30 cellular contexts compared by ENCODE assay signal in genomic region chr2:100269889-100270288, GRCh38. TPM values are rescaled to one million over a fixed set of nuclear protein-coding genes. Genes with fewer than 3 reads are reported as not detected.
DNase-seq lines count a peak whose midpoint lies in the region; ATAC-seq and TF ChIP-seq lines count a peak whose summit lies in the region.
"Had no signal": no experiment of that assay in that cellular context is flagged by ENCODE, and none has a peak within 500 bp of the region (broad histone marks: within the 10 kb centered on the region; RNA-seq: fewer than 3 reads in every experiment).

No MANE protein-coding gene starts in this region.

- H3K27ac Mint-ChIP-seq in activated naive CD4-positive, alpha-beta T cell treated with anti-CD3 and anti-CD28 coated beads, Interleukin-2, amount 10 ng/mL, durations not matched to agents 7 days and 5 days, result no peak overlapping the region
- H3K27ac Mint-ChIP-seq: CD14-positive monocyte; CD8-positive, alpha-beta memory T cell had no signal

- no peaks in the 10 kb centered on the region for H3K9me3 Mint-ChIP-seq in activated naive CD4-positive, alpha-beta T cell treated with anti-CD3 and anti-CD28 coated beads, Interleukin-2, amount 10 ng/mL, durations not matched to agents 7 days and 5 days

- DNase-seq in activated naive CD4-positive, alpha-beta T cell treated with anti-CD3 and anti-CD28 coated beads, Interleukin-2, amount 10 ng/mL, durations not matched to agents 7 days and 5 days, result peak; percentile 3
- no peak for DNase-seq in activated naive CD4-positive, alpha-beta T cell treated with Interleukin-2 at 50 U/mL for 16 hours
- DNase-seq in coronary artery (ENCODE audit: low spot score), result peak; percentile 14
- DNase-seq in sciatic nerve (ENCODE audit: low spot score), result peak; percentile 14
- DNase-seq in RWPE1 (ENCODE audit: low spot score), result no peak
- DNase-seq in caudate nucleus (lab: John Stamatoyannopoulos, UW), result no peak
- no peak for DNase-seq in cerebellum (ENCODE audit: low spot score)
- DNase-seq: 8988T; ACHN; BE2C; CD8-positive, alpha-beta memory T cell; DMS 273 treated with DMSO at 0.1 percent for 48 hours; DMS79; EL; GDM1; KBM-7; NCI-H1105 treated with DMSO at 0.1 percent for 48 hours; NCI-H146; NCI-H2029; NCI-H446; NCI-H526; SIG-M5 had no signal

- H3K27me3 Mint-ChIP-seq in activated naive CD4-positive, alpha-beta T cell treated with anti-CD3 and anti-CD28 coated beads, Interleukin-2, amount 10 ng/mL, durations not matched to agents 7 days and 5 days, result peaks cover 8% of the 10 kb centered on the region

- TF ChIP-seq CTCF in coronary artery (IDR thresholded peaks at IDR 0.05) (no peak), RWPE1 (conservative IDR thresholded peaks at IDR 0.05; ENCODE audit: low read depth) (no peak)

- CTCF ChIA-PET in activated naive CD4-positive, alpha-beta T cell treated with anti-CD3 and anti-CD28 coated beads, Interleukin-2, amount 10 ng/mL, durations not matched to agents 7 days and 5 days (lab: Charles Lee), result interaction anchor here (1.2 kb wide), 2 partner anchors 12 to 337 kb away, joined by 3 to 4 read pairs; no protein-coding TSS in a partner anchor
- CTCF ChIA-PET in RWPE1 (lab: Yijun Ruan, JAX), result no interaction called here

- intact Hi-C loops in sciatic nerve (cut with DNase I), result loop anchor here (10.0 kb wide), 1 partner anchor 115 kb away; no protein-coding TSS in a partner anchor

- H3K27ac ChIP-seq in coronary artery (no peak overlapping the region), RWPE1 (no peak overlapping the region), caudate nucleus (ENCODE audit: low read depth, low read length) (no peak overlapping the region)
- H3K27ac ChIP-seq: SK-N-MC had no signal

- POLR2A ChIA-PET in RWPE1 (lab: Yijun Ruan, JAX; ENCODE audit: low non-redundant PET), result no interaction called here

- H3K4me1 Mint-ChIP-seq in activated naive CD4-positive, alpha-beta T cell treated with anti-CD3 and anti-CD28 coated beads, Interleukin-2, amount 10 ng/mL, durations not matched to agents 7 days and 5 days, result peaks cover 4% of the 10 kb centered on the region

- H3K4me3 ChIP-seq in coronary artery, result no peak overlapping the region
- H3K4me3 ChIP-seq: GM12878, SK-N-MC had no signal

- no peak for ATAC-seq in sciatic nerve
- ATAC-seq in GM21825 (IDR thresholded peaks at IDR 0.05; ENCODE audit: unreplicated experiment), result no peak
- ATAC-seq: GM12878, HCT116, Panc1 had no signal

- no peaks in the 10 kb centered on the region for H3K36me3 Mint-ChIP-seq in activated naive CD4-positive, alpha-beta T cell treated with anti-CD3 and anti-CD28 coated beads, Interleukin-2, amount 10 ng/mL, durations not matched to agents 7 days and 5 days
- H3K36me3 Mint-ChIP-seq: CD14-positive monocyte; CD8-positive, alpha-beta memory T cell had no signal

- no peak overlapping the region for H3K4me3 Mint-ChIP-seq in activated naive CD4-positive, alpha-beta T cell treated with anti-CD3 and anti-CD28 coated beads, Interleukin-2, amount 10 ng/mL, durations not matched to agents 7 days and 5 days
- H3K4me3 Mint-ChIP-seq: CD14-positive monocyte; CD8-positive, alpha-beta memory T cell had no signal

RNA-seq across cellular contexts. Expression of gene LONRF2, which starts 52.4 kb away (rescaled TPM):
- 11.4 TPM for total RNA-seq in sciatic nerve
- 36.1 TPM for total RNA-seq in cerebellum
- total RNA-seq: LHCN-M2, MCF 10A had no signal

Comparison
In these comparisons a context has a peak if more than half of its experiments do, and no peak if none do; other contexts are left out.
1. DNase-seq: peak in activated naive CD4-positive, alpha-beta T cell treated with anti-CD3 and anti-CD28 coated beads, Interleukin-2, amount 10 ng/mL, durations not matched to agents 7 days and 5 days (single experiment), coronary artery (single experiment) and sciatic nerve (single experiment); none in activated naive CD4-positive, alpha-beta T cell treated with Interleukin-2 at 50 U/mL for 16 hours (single experiment), RWPE1 (single experiment), caudate nucleus (0 of 61) and cerebellum (single experiment).